In the genomic region with DNA sequence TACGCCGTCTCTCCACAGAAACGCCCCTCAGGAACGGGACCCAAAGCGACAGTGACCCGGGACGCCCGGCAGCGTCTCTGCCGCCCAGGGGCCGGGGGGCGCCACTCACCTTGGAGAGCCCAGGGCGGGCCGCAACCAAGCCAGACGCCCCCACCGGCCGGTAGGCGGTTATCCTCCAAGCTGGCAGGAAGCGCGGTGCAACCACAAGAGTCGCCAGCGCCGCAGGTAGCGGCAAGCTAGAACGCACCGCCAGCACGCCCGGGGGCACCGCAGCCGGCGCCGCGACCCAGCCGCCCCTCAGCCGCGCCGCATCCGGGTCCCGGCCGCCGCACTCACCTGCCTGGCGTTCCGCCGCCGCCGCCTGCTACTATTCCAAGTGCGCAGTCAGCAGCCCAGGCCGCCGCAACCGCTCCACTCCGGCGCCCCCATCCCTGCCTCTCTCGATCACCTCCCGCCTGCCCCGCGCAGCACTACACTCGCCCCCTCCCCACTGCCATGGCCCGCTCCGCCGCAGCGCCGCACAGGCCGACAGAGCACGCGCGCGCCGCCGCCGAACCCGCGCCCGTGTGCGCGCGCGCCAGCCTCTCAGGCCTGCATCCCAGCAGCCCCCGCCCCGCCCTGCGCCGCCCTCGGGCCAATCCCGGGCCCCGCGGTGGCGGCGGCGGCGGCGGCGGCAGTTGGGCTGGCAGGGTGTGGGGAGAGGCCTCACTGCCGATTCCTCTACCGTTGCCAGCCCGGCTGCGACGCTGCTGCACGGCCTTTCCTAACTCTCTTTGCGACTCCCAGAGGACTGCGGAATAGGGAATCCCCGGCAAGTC, we compare ENCODE assay signal across 8 cellular contexts. TPM values are rescaled to one million over a fixed set of nuclear protein-coding genes. Genes with fewer than 3 reads are reported as not detected.
DNase-seq lines count a peak whose midpoint lies in the region; ATAC-seq, FAIRE-seq and TF ChIP-seq lines count a peak whose summit lies in the region.

A gene (minus strand): TSS at position 570 of the 818 bp plus-strand sequence. CDS start 75,585 bp downstream, outside the sequence.

- peaks cover 26% of the 10 kb centered on the region for H3K4me1 Mint-ChIP-seq in T-helper 17 cell

- no peaks in the 10 kb centered on the region for H3K27me3 ChIP-seq in right atrium auricular region
- no peaks in the 10 kb centered on the region for H3K27me3 ChIP-seq in aorta (ENCODE audit: control insufficient read depth in 1 of 2, insufficient read depth in 2 of 2, low read length in 1 of 2)

- no peaks in the 10 kb centered on the region for H3K9me3 ChIP-seq in T-helper 17 cell (ENCODE audit: control insufficient read depth, low read length, poor library complexity, severe bottlenecking)
- no peaks in the 10 kb centered on the region for H3K9me3 ChIP-seq in right atrium auricular region
- H3K9me3 ChIP-seq in aorta (ENCODE audit: control insufficient read depth, low read length): no peaks in the 10 kb centered on the region

- peak; percentile 80 for TF ChIP-seq POLR2A in GM12891 (IDR thresholded peaks at IDR 0.05; ENCODE audit: low read depth, low read length)

- peak within 1 kb of the TSS; percentile 99 for H3K4me3 Mint-ChIP-seq in T-helper 17 cell

- intact Hi-C loops in aorta (cut with DNase I): loop anchor here (2.0 to 5.0 kb wide), 3 partner anchors 80 to 242 kb away; a partner anchor contains a TSS

- peak within 1 kb of the TSS; percentile 91 to 98 for H3K27ac ChIP-seq in right atrium auricular region
- peak within 1 kb of the TSS; percentile 96 to 97 for H3K27ac ChIP-seq in aorta (ENCODE audit: low read depth in 1 of 2, low read length in 2 of 2)

- H3K36me3 Mint-ChIP-seq in T-helper 17 cell (ENCODE audit: low read depth): peaks cover 4% of the 10 kb centered on the region

- peak; percentile 88 for FAIRE-seq in GM12891 (lab: Jason Lieb, UNC)

- H3K4me1 ChIP-seq in right atrium auricular region (peaks cover 0 to 16% of the 10 kb centered on the region in 2 donors), aorta (ENCODE audit: control insufficient read depth in 1 of 2, insufficient read depth in 2 of 2, low read length in 2 of 2) (no peaks in the 10 kb centered on the region)

- peak in 1 of 2 donors; percentile 61 for TF ChIP-seq CTCF in right atrium auricular region (IDR thresholded peaks at IDR 0.05)

- DNase-seq in GM12891 (ENCODE audit: insufficient read length, low spot score) (peak; percentile 84), NCI-H1436 treated with DMSO at 0.1 percent for 48 hours (lab: John Stamatoyannopoulos, UW) (peak; percentile 27), T-helper 17 cell (peak; percentile 80 to 82 (median 80)), amygdala (lab: John Stamatoyannopoulos, UW) (peak in 55 of 56 donors; percentile 20 to 92 (median 79)), right atrium auricular region (ENCODE audit: low spot score) (peak; percentile 84), renal cortical epithelial cell (ENCODE audit: low read depth) (peak; percentile 56), aorta (peak; percentile 94 to 97)

- H3K27me3 Mint-ChIP-seq in T-helper 17 cell: no peaks in the 10 kb centered on the region

- peak within 1 kb of the TSS; percentile 90 to 97 for H3K4me3 ChIP-seq in right atrium auricular region
- peak within 1 kb of the TSS; percentile 75 to 86 for H3K4me3 ChIP-seq in aorta (ENCODE audit: low read length in 2 of 2)

- H3K27ac Mint-ChIP-seq in T-helper 17 cell: peak within 1 kb of the TSS; percentile 100

- no peaks in the 10 kb centered on the region for H3K36me3 ChIP-seq in right atrium auricular region
- no peaks in the 10 kb centered on the region for H3K36me3 ChIP-seq in aorta (ENCODE audit: control insufficient read depth in 1 of 2, insufficient read depth in 2 of 2, low read length in 1 of 2)

- 0% methylated on average over 74 to 100 of the region's 100 CpGs for WGBS in aorta, 2 donors

- ATAC-seq in HG02763 (IDR thresholded peaks at IDR 0.05; ENCODE audit: unreplicated experiment) (peak; percentile 95), T-helper 17 cell (peak; percentile 89), aorta (ENCODE audit: low FRiP score) (peak; percentile 99)

TF ChIP-seq in GM12891, 5 proteins besides CTCF, POLR2A, EP300 and RAD21:
- TF ChIP-seq POLR2AphosphoS5 (IDR thresholded peaks at IDR 0.05; ENCODE audit: low read depth, low read length) (peak; percentile 56), TAF1 (IDR thresholded peaks at IDR 0.05; ENCODE audit: low read depth, low read length) (peak; percentile 40), PAX5 (IDR thresholded peaks at IDR 0.05; ENCODE audit: insufficient read depth, low read length, severe bottlenecking) (no peak), POU2F2 (IDR thresholded peaks at IDR 0.05; ENCODE audit: low read depth, low read length) (no peak), SPI1 (IDR thresholded peaks at IDR 0.05; ENCODE audit: low read depth, low read length) (no peak)

RNA-seq across cellular contexts. Expression of the gene that starts here (rescaled TPM):
- polyA plus RNA-seq in GM12891 (2012; ENCODE audit: low read depth, missing spikeins): 8.7 TPM
- total RNA-seq in T-helper 17 cell (10 to 100 TPM; 26.5 to 36.2 TPM), right atrium auricular region (10 to 100 TPM; 27.7 to 35.0 TPM), renal cortical epithelial cell (22.2 and 77.6 TPM in 2 replicates), aorta (10 to 100 TPM; 27.2 to 29.8 TPM)
- polyA plus RNA-seq in aorta: 10 to 100 TPM in 1 of 2 donors, 1 to 10 TPM in 1; 8.0 to 11.3 TPM

Comparison
In these comparisons a context has a peak if more than half of its experiments do, and no peak if none do; other contexts are left out.
1. Peak in every context shown above with its lines: DNase-seq, ATAC-seq, H3K4me3 ChIP-seq and H3K27ac ChIP-seq.
2. DNase-seq: peak in every context shown above with its lines; median percentile 96 in aorta; 84 in GM12891; 84 in right atrium auricular region; 80 in T-helper 17 cell; 79 in amygdala; 56 in renal cortical epithelial cell; 27 in NCI-H1436 treated with DMSO at 0.1 percent for 48 hours.